ENCODE assay signal across 17 cellular contexts in genomic region chr3:56115698-56116097, GRCh38.
A peak's percentile ranks its signal among the peaks of the same experiment; 100 is the strongest.
DNase-seq lines count a peak whose midpoint lies in the region; ATAC-seq and TF ChIP-seq lines count a peak whose summit lies in the region.
"Had no signal": no experiment of that assay in that cellular context is flagged by ENCODE, and none has a peak within 500 bp of the region (broad histone marks: within the 10 kb centered on the region; RNA-seq: fewer than 3 reads in every experiment).

No MANE protein-coding gene starts in this region.

- H3K9me3 ChIP-seq in H9 (ENCODE audit: control insufficient read depth, low read depth, low read length) = no peaks in the 10 kb centered on the region
- H3K9me3 ChIP-seq: BE2C had no signal

- H4K8ac ChIP-seq in H9 (replicated peaks; ENCODE audit: insufficient read length, low read depth, low read length) (no peak overlapping the region), mesendoderm (ENCODE audit: low read depth, low read length) (no peak overlapping the region)

- H2BK5ac ChIP-seq in H9 (ENCODE audit: insufficient read length, low read length) = no peak overlapping the region
- H2BK5ac ChIP-seq in mesendoderm (ENCODE audit: low read length) = no peak overlapping the region

- no peak for TF ChIP-seq CTCF in H9 (conservative IDR thresholded peaks at IDR 0.05)
- no peak for TF ChIP-seq CTCF in WTC11 (IDR thresholded peaks at IDR 0.05)
- no peak for TF ChIP-seq CTCF in osteocyte (IDR thresholded peaks at IDR 0.05)

- CTCF ChIA-PET in WTC11 (lab: Charles Lee) = interaction anchor here (1.3 kb wide), 1 partner anchor 136 kb away, joined by 5 read pairs; no protein-coding TSS in a partner anchor

- no peak overlapping the region for H2BK15ac ChIP-seq in H9 (ENCODE audit: low read depth, low read length)
- H2BK15ac ChIP-seq in mesendoderm (replicated peaks; ENCODE audit: low read depth) = no peak overlapping the region

- H3K4ac ChIP-seq in H9 (ENCODE audit: low read depth, low read length) = no peak overlapping the region
- no peak overlapping the region for H3K4ac ChIP-seq in mesendoderm (ENCODE audit: low read depth, low read length)

- no peak overlapping the region for H2BK12ac ChIP-seq in H9 (ENCODE audit: insufficient read length, low read depth, low read length)

- no peak overlapping the region for H3K56ac ChIP-seq in H9 (ENCODE audit: insufficient read length, low read depth, low read length)
- H3K56ac ChIP-seq in mesendoderm (ENCODE audit: low read length) = no peak overlapping the region

- no peak overlapping the region for H2BK120ac ChIP-seq in H9 (ENCODE audit: low read depth, low read length, poor library complexity, severe bottlenecking)
- no peak overlapping the region for H2BK120ac ChIP-seq in mesendoderm (ENCODE audit: low read depth, low read length)

- H4K20me1 ChIP-seq in H9 (ENCODE audit: control insufficient read depth, insufficient read depth, insufficient read length) = no peaks in the 10 kb centered on the region

- H3K27ac Mint-ChIP-seq in H9 = peak overlapping the region in 2 of 3 experiments; percentile 8 to 97; a peak in 3 of 7 replicates
- H3K27ac Mint-ChIP-seq in WTC11 = peak overlapping the region; percentile 85
- no peak overlapping the region for H3K27ac Mint-ChIP-seq in osteocyte (ENCODE audit: unreplicated experiment)
- H3K27ac Mint-ChIP-seq: CD4-positive, alpha-beta memory T cell had no signal

- H3K4me1 ChIP-seq in H9 (ENCODE audit: insufficient read depth, low read length) (peaks cover 19% of the 10 kb centered on the region; the same call in 1 of the 2 replicates), mesendoderm (ENCODE audit: control insufficient read depth, low read depth, low read length) (peaks cover 13% of the 10 kb centered on the region)
- H3K4me1 ChIP-seq: BE2C had no signal

- DNase-seq in H9 (peak; percentile 94), WTC11 (ENCODE audit: low spot score) (peak; percentile 61), iPS DF 4.7 (ENCODE audit: extremely low read depth, low spot score) (peak; percentile 94), mesendoderm (peak; percentile 88), NCI-H748 treated with DMSO at 0.1 percent for 48 hours (lab: John Stamatoyannopoulos, UW) (no peak), SK-N-DZ (ENCODE audit: low spot score) (no peak), osteocyte (ENCODE audit: extremely low spot score, unreplicated experiment) (no peak)
- DNase-seq: BE2C; CD4-positive, alpha-beta memory T cell; DMS153; DMS79 treated with DMSO at 0.1 percent for 48 hours; EL; GDM1; IMR-90; KBM-7 had no signal

- WGBS in H9 (ENCODE audit: extremely low coverage, insufficient read length, low lambda C conversion rate) = no CpG with 5 or more reads among the region's 2 CpGs
- no CpG with 5 or more reads among the region's 2 CpGs for WGBS in mesendoderm (ENCODE audit: extremely low coverage, insufficient coverage, low lambda C conversion rate)

- H3K4me1 Mint-ChIP-seq in H9 = peaks cover 69 to 80% of the 10 kb centered on the region in 2 experiments
- H3K4me1 Mint-ChIP-seq in WTC11 = peaks cover 85% of the 10 kb centered on the region
- peaks cover 44% of the 10 kb centered on the region for H3K4me1 Mint-ChIP-seq in osteocyte (ENCODE audit: unreplicated experiment)
- H3K4me1 Mint-ChIP-seq: CD4-positive, alpha-beta memory T cell had no signal

- H3K9me3 Mint-ChIP-seq in H9 (peaks cover 0 to 12% of the 10 kb centered on the region in 2 experiments; a peak in 3 of 5 replicates), WTC11 (peaks cover 16% of the 10 kb centered on the region), osteocyte (ENCODE audit: unreplicated experiment) (peaks cover 11% of the 10 kb centered on the region)

- H3K36me3 Mint-ChIP-seq in H9 (ENCODE audit: insufficient read depth in 1 of 3, low read depth in 3 of 3) (peaks cover 0 to 12% (median 10%) of the 10 kb centered on the region in 3 experiments; a peak in 5 of 7 replicates), WTC11 (peaks cover 17% of the 10 kb centered on the region), osteocyte (ENCODE audit: unreplicated experiment) (peaks cover 5% of the 10 kb centered on the region)
- H3K36me3 Mint-ChIP-seq: CD4-positive, alpha-beta memory T cell had no signal

- no peaks in the 10 kb centered on the region for H3K79me1 ChIP-seq in H9 (ENCODE audit: insufficient read depth, low read depth, low read length, poor library complexity, severe bottlenecking)
- no peaks in the 10 kb centered on the region for H3K79me1 ChIP-seq in mesendoderm (ENCODE audit: low read length)

- H2AK5ac ChIP-seq in H9 (ENCODE audit: insufficient read length, low read length) (no peak overlapping the region), mesendoderm (ENCODE audit: low read length) (no peak overlapping the region)

- no peak overlapping the region for H2BK20ac ChIP-seq in H9 (ENCODE audit: low read depth, low read length, poor library complexity, severe bottlenecking)

- H3K9ac ChIP-seq in H9 (ENCODE audit: extremely low read depth, insufficient read length, low read length) (no peak overlapping the region), mesendoderm (ENCODE audit: low read length) (no peak overlapping the region)

- H3K14ac ChIP-seq in H9 (ENCODE audit: insufficient read depth, low read length) = no peak overlapping the region

- H3K18ac ChIP-seq in H9 (ENCODE audit: insufficient read length, low read depth, low read length) (no peak overlapping the region), mesendoderm (ENCODE audit: low read length) (no peak overlapping the region)

- H3K27me3 Mint-ChIP-seq in H9 (ENCODE audit: low read depth) = no peaks in the 10 kb centered on the region
- H3K27me3 Mint-ChIP-seq in WTC11 (ENCODE audit: low read depth) = peaks cover 6% of the 10 kb centered on the region
- H3K27me3 Mint-ChIP-seq in osteocyte (ENCODE audit: unreplicated experiment) = no peaks in the 10 kb centered on the region

- H3K27me3 ChIP-seq in H9 (ENCODE audit: insufficient read depth, low read length) = no peaks in the 10 kb centered on the region
- H3K27me3 ChIP-seq in mesendoderm (ENCODE audit: insufficient read depth, low read length, poor library complexity) = no peaks in the 10 kb centered on the region
- H3K27me3 ChIP-seq: BE2C had no signal

- H3K79me2 ChIP-seq in H9 (ENCODE audit: insufficient read depth, low read length) = no peaks in the 10 kb centered on the region
- no peaks in the 10 kb centered on the region for H3K79me2 ChIP-seq in mesendoderm (ENCODE audit: control insufficient read depth, insufficient read depth, low read length)

- peak; percentile 97 for ATAC-seq in WTC11
- ATAC-seq in HG03097 (IDR thresholded peaks at IDR 0.05; ENCODE audit: low FRiP score, unreplicated experiment) = no peak

- no peak overlapping the region for H3K4me3 Mint-ChIP-seq in H9
- no peak overlapping the region for H3K4me3 Mint-ChIP-seq in WTC11
- H3K4me3 Mint-ChIP-seq in osteocyte (ENCODE audit: unreplicated experiment) = no peak overlapping the region
- H3K4me3 Mint-ChIP-seq: CD4-positive, alpha-beta memory T cell had no signal

- no peak overlapping the region for H3T11ph ChIP-seq in H9 (ENCODE audit: low read length)

- no peak overlapping the region for H4K91ac ChIP-seq in H9 (ENCODE audit: insufficient read length, low read depth, low read length)

- POLR2A ChIA-PET in WTC11 (lab: Charles Lee) = no interaction called here

- H4K5ac ChIP-seq in H9 (ENCODE audit: insufficient read length, low read depth, low read length) (no peak overlapping the region), mesendoderm (ENCODE audit: low read length) (no peak overlapping the region)

- H3K4me2 ChIP-seq in H9 (ENCODE audit: insufficient read depth, insufficient read length, low read length) = no peak overlapping the region
- no peak overlapping the region for H3K4me2 ChIP-seq in mesendoderm (ENCODE audit: low read length)

- H3K4me3 ChIP-seq in mesendoderm (ENCODE audit: low read length) = no peak overlapping the region

- H3K23me2 ChIP-seq in H9 (ENCODE audit: insufficient read length, low read depth, low read length, poor library complexity, severe bottlenecking) = no peaks in the 10 kb centered on the region

- H2AFZ ChIP-seq in H9 (ENCODE audit: low read length) = no peak overlapping the region

- H3K23ac ChIP-seq in H9 (ENCODE audit: insufficient read length, low read depth, low read length) = no peak overlapping the region
- H3K23ac ChIP-seq in mesendoderm (ENCODE audit: low read length) = no peak overlapping the region

- H3K27ac ChIP-seq in H9 (ENCODE audit: insufficient read length, low read depth, low read length) (no peak overlapping the region), mesendoderm (ENCODE audit: low read depth, low read length) (no peak overlapping the region)
- H3K27ac ChIP-seq: C4-2B had no signal

- H3K36me3 ChIP-seq in mesendoderm (ENCODE audit: control insufficient read depth, insufficient read depth, low read length) = no peaks in the 10 kb centered on the region
- H3K36me3 ChIP-seq: BE2C had no signal

TF ChIP-seq in WTC11, 78 proteins besides CTCF, POLR2A, EP300 and RAD21 (continues in another document):
- TF ChIP-seq FOXP1 (CRISPR knock-in tag; IDR thresholded peaks at IDR 0.05; ENCODE audit: borderline replicate concordance) (no peak), ZNF317 (CRISPR knock-in tag; IDR thresholded peaks at IDR 0.05; ENCODE audit: borderline replicate concordance, low read depth) (no peak), TEAD4 (CRISPR knock-in tag; IDR thresholded peaks at IDR 0.05) (no peak), CREM (CRISPR knock-in tag; IDR thresholded peaks at IDR 0.05) (no peak), NFATC4 (CRISPR knock-in tag; IDR thresholded peaks at IDR 0.05) (no peak), MAX (CRISPR knock-in tag; IDR thresholded peaks at IDR 0.05) (peak; percentile 31; the same call in 1 of the 2 replicates), TEAD1 (CRISPR knock-in tag; IDR thresholded peaks at IDR 0.05) (peak; percentile 25; the same call in 1 of the 2 replicates)
- TF ChIP-seq, protein P1, sequence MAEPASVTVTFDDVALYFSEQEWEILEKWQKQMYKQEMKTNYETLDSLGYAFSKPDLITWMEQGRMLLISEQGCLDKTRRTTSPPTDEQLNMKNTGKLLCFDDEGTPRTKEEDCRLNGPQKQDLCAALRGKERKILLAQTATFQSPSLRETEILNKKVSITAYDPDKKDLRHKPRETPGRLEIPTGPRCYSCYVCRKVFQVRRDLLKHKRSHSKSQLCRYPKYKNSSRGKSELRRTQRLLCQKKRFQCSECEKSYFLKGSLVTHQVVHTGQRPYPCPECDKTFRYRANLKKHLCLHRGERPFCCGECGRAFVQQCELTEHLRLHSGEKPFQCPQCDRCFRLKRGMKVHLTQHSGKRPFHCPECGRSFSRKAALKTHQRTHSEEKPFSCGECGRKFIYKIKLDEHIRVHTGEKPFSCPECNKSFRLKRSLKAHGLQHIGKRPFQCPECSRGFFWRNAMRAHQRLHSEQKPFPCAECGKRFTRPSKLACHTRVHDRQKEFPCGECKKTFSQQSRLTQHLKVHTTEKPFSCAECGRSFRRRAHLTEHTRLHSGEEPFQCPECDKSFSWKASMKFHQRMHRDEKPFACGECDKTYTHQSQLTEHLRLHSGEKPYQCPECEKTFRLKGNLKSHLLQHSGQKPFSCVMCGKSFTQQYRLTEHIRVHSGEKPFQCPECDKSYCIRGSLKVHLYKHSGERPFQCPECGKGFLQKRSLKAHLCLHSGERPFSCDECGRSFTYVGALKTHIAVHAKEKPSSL (CRISPR knock-in tag; conservative IDR thresholded peaks at IDR 0.05) = no peak

Comparison
In these comparisons a context has a peak if more than half of its experiments do, and no peak if none do; other contexts are left out.
1. DNase-seq: peak in H9 (single experiment), WTC11 (single experiment), iPS DF 4.7 (single experiment) and mesendoderm (single experiment); none in NCI-H748 treated with DMSO at 0.1 percent for 48 hours (single experiment), SK-N-DZ (single experiment) and osteocyte (single experiment).